Comparison of ENCODE assay signal across 21 cellular contexts in the genomic region with DNA sequence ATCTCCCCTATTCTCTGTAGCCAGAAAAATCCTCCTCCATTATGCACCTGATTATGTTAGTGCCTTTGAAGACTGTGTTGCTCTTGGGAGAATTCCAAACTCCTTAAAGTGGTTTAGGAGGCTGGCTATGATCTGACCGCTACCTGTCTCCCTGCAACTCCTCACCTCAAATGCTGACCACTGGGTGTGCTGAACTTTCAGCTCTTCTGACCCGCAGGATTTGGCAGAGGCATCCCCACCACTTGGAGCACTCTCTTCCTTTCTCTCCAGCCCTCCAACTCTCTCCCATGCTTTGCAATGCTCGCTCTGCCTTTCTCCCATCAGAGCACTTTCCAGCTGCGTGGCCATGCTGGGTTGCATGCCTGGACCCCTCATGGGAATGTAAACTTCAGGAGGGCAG.
DNase-seq lines count a peak whose midpoint lies in the region; ATAC-seq and TF ChIP-seq lines count a peak whose summit lies in the region.
"Had no signal": no experiment of that assay in that cellular context is flagged by ENCODE, and none has a peak within 500 bp of the region (broad histone marks: within the 10 kb centered on the region; RNA-seq: fewer than 3 reads in every experiment).

No MANE protein-coding gene starts in this region.

- TF ChIP-seq RAD21 in IMR-90 (IDR thresholded peaks at IDR 0.05; ENCODE audit: low read length), result no peak

- no peak overlapping the region for H2AK9ac ChIP-seq in IMR-90 (replicated peaks; ENCODE audit: low read depth, low read length, poor library complexity)

- H3K56ac ChIP-seq in IMR-90 (ENCODE audit: extremely low read depth, insufficient read depth, low read length), result no peak overlapping the region

- no peak overlapping the region for H2BK5ac ChIP-seq in IMR-90 (ENCODE audit: low read depth, low read length, poor library complexity, severe bottlenecking)

- H3K27me3 ChIP-seq in Caco-2 (replicated peaks; ENCODE audit: control insufficient read depth, insufficient read depth, low read length) (no peaks in the 10 kb centered on the region), IMR-90 (ENCODE audit: control insufficient read depth, insufficient read depth, low read length) (no peaks in the 10 kb centered on the region), stomach smooth muscle (ENCODE audit: control insufficient read depth in 1 of 2, insufficient read depth in 2 of 2, low read length in 2 of 2) (no peaks in the 10 kb centered on the region)
- H3K27me3 ChIP-seq: BLaER1, Peyer's patch had no signal

- BruUV-seq in Caco-2 (replicated peaks; lab: Mats Ljungman, UMichigan) (no TSS peak), IMR-90 (replicated peaks; lab: Mats Ljungman, UMichigan) (no TSS peak)

- no peak overlapping the region for H3K23ac ChIP-seq in IMR-90 (ENCODE audit: low read depth, low read length)

- peaks cover 38% of the 10 kb centered on the region for H3K9me1 ChIP-seq in IMR-90 (ENCODE audit: insufficient read depth, low read length)

- no peak overlapping the region for H3K18ac ChIP-seq in IMR-90 (ENCODE audit: low read depth, low read length)

- intact Hi-C loops in Caco-2 (cut with micrococcal nuclease; ENCODE audit: unreplicated experiment) (loop anchor here (2.0 to 5.0 kb wide), 3 partner anchors 44 to 806 kb away; partner anchors contain the start of gene ZMIZ1), IMR-90 (cut with micrococcal nuclease) (no loop called here)

- peak overlapping the region; percentile 98 for H2BK120ac ChIP-seq in IMR-90 (ENCODE audit: low read depth, low read length)

- 90% methylated on average over 2 of the region's 4 CpGs; no CpG with 5 or more reads in 1 of the 2 experiments for WGBS in IMR-90 (ENCODE audit: extremely low coverage in 2 of 2, insufficient read length in 1 of 2), 2 experiments

- H3K36me3 ChIP-seq in Caco-2 (ENCODE audit: control insufficient read depth, insufficient read depth, low read length) (no peaks in the 10 kb centered on the region), IMR-90 (ENCODE audit: control insufficient read depth, insufficient read depth, low read length) (no peaks in the 10 kb centered on the region), stomach smooth muscle (ENCODE audit: control insufficient read depth in 2 of 2, insufficient read depth in 2 of 2, low read length in 2 of 2) (no peaks in the 10 kb centered on the region)
- H3K36me3 ChIP-seq: BLaER1, Peyer's patch had no signal

- H3K36me3 Mint-ChIP-seq in Caco-2 (ENCODE audit: insufficient read depth, unreplicated experiment), result peaks cover 8% of the 10 kb centered on the region
- H3K36me3 Mint-ChIP-seq in mesothelial cell of epicardium, result no peaks in the 10 kb centered on the region
- no peaks in the 10 kb centered on the region for H3K36me3 Mint-ChIP-seq in glutamatergic neuron (ENCODE audit: unreplicated experiment)
- H3K36me3 Mint-ChIP-seq: IgD-negative memory B cell had no signal

- H3K27ac ChIP-seq in IMR-90 (ENCODE audit: insufficient read depth, low read length) (no peak overlapping the region), stomach smooth muscle (ENCODE audit: low read length) (peak overlapping the region; percentile 62)
- H3K27ac ChIP-seq: BLaER1, KMS-11, Peyer's patch had no signal

- DNase-seq in Caco-2 (no peak), IMR-90 (no peak), mesothelial cell of epicardium (ENCODE audit: low spot score in 2 of 2, unreplicated experiment in 2 of 2) (no peak), glutamatergic neuron (no peak)
- DNase-seq: CD4-positive, alpha-beta T cell; DMS53; NCI-H1048; NCI-H1417; NCI-H1694 treated with DMSO at 0.1 percent for 48 hours; NCI-H2081; NCI-H2227 treated with DMSO at 0.1 percent for 48 hours; NCI-H526 treated with DMSO at 0.1 percent for 48 hours; OCI-M1; Peyer's patch; SHP77 treated with DMSO at 0.1 percent for 48 hours had no signal

- TF ChIP-seq CTCF in Caco-2 (IDR thresholded peaks at IDR 0.05; ENCODE audit: insufficient read depth in 1 of 2, low read depth in 1 of 2, low read length in 1 of 2, severe bottlenecking in 1 of 2, unreplicated experiment in 1 of 2) (no peak), IMR-90 (conservative IDR thresholded peaks at IDR 0.05; ENCODE audit: low read depth, low read length) (no peak), mesothelial cell of epicardium (IDR thresholded peaks at IDR 0.05; ENCODE audit: unreplicated experiment) (no peak), glutamatergic neuron (IDR thresholded peaks at IDR 0.05; ENCODE audit: partially characterized antibody, unreplicated experiment) (no peak)

- no peaks in the 10 kb centered on the region for H3K9me3 Mint-ChIP-seq in Caco-2 (ENCODE audit: unreplicated experiment)
- no peaks in the 10 kb centered on the region for H3K9me3 Mint-ChIP-seq in mesothelial cell of epicardium
- H3K9me3 Mint-ChIP-seq in glutamatergic neuron (ENCODE audit: unreplicated experiment), result no peaks in the 10 kb centered on the region
- H3K9me3 Mint-ChIP-seq: CD4-positive, alpha-beta T cell; IgD-negative memory B cell had no signal

- H3K27ac Mint-ChIP-seq in Caco-2 (ENCODE audit: unreplicated experiment) (peak overlapping the region; percentile 5), mesothelial cell of epicardium (peak overlapping the region; percentile 75), glutamatergic neuron (ENCODE audit: unreplicated experiment) (no peak overlapping the region)
- H3K27ac Mint-ChIP-seq: CD4-positive, alpha-beta T cell had no signal

- peak overlapping the region; percentile 94 for H4K91ac ChIP-seq in IMR-90 (ENCODE audit: insufficient read depth, low read depth, low read length)

- H3K4me3 Mint-ChIP-seq in Caco-2 (ENCODE audit: unreplicated experiment), result no peak overlapping the region
- no peak overlapping the region for H3K4me3 Mint-ChIP-seq in mesothelial cell of epicardium
- H3K4me3 Mint-ChIP-seq in glutamatergic neuron (ENCODE audit: unreplicated experiment), result no peak overlapping the region
- H3K4me3 Mint-ChIP-seq: CD4-positive, alpha-beta T cell had no signal

- H3K9me3 ChIP-seq in Caco-2 (no peaks in the 10 kb centered on the region), IMR-90 (ENCODE audit: control insufficient read depth, insufficient read depth, low read length) (no peaks in the 10 kb centered on the region), stomach smooth muscle (ENCODE audit: control insufficient read depth in 2 of 2, low read length in 2 of 2) (no peaks in the 10 kb centered on the region)
- H3K9me3 ChIP-seq: BLaER1, Peyer's patch had no signal

- H2BK15ac ChIP-seq in IMR-90 (ENCODE audit: low read depth, low read length), result peak overlapping the region; percentile 79; the same call in 1 of the 3 replicates

- ATAC-seq in IMR-90 (ENCODE audit: low read depth), result no peak
- no peak for ATAC-seq in HG02642 (IDR thresholded peaks at IDR 0.05; ENCODE audit: poor library complexity, unreplicated experiment)
- no peak for ATAC-seq in HG02623 (IDR thresholded peaks at IDR 0.05; ENCODE audit: unreplicated experiment)

- no peak for TF ChIP-seq POLR2A in IMR-90 (IDR thresholded peaks at IDR 0.05; ENCODE audit: low read depth, low read length)

- peak overlapping the region in 1 of 2 experiments; percentile 0; a peak in 1 of 4 replicates for H4K8ac ChIP-seq in IMR-90 (ENCODE audit: low read depth in 2 of 2, low read length in 2 of 2)

- no peak overlapping the region for H3K9ac ChIP-seq in IMR-90 (ENCODE audit: low read depth, low read length)
- H3K9ac ChIP-seq in stomach smooth muscle (ENCODE audit: low read length in 2 of 2), result no peak overlapping the region
- H3K9ac ChIP-seq: BLaER1, KMS-11 had no signal

- peak overlapping the region; percentile 84 for H2BK20ac ChIP-seq in IMR-90 (ENCODE audit: low read depth, low read length)

- H2AFZ ChIP-seq in IMR-90 (replicated peaks; ENCODE audit: low read length, poor library complexity), result no peak overlapping the region

- peak overlapping the region; percentile 5; the same call in 1 of the 2 replicates for H3K14ac ChIP-seq in IMR-90 (replicated peaks; ENCODE audit: low read depth, low read length)

- CTCF ChIA-PET in Caco-2 (lab: Charles Lee) (interaction anchor here (1.0 to 1.8 kb wide), 3 partner anchors 10 to 712 kb away, joined by 3 to 19 read pairs (median 3); no protein-coding TSS in a partner anchor), IMR-90 (lab: Yijun Ruan, JAX) (no interaction called here)

- H3K4me2 ChIP-seq in IMR-90 (ENCODE audit: low read depth, low read length), result no peak overlapping the region
- H3K4me2 ChIP-seq: BLaER1, KMS-11 had no signal

- peaks cover 34% of the 10 kb centered on the region for H3K4me1 ChIP-seq in Caco-2
- H3K4me1 ChIP-seq in IMR-90 (ENCODE audit: control insufficient read depth, insufficient read depth, low read length), result peaks cover 26% of the 10 kb centered on the region
- peaks cover 5% of the 10 kb centered on the region for H3K4me1 ChIP-seq in stomach smooth muscle (ENCODE audit: control insufficient read depth, insufficient read depth, low read length)
- H3K4me1 ChIP-seq: Peyer's patch had no signal

- H3K27me3 Mint-ChIP-seq in Caco-2 (ENCODE audit: insufficient read depth, unreplicated experiment), result no peaks in the 10 kb centered on the region
- no peaks in the 10 kb centered on the region for H3K27me3 Mint-ChIP-seq in mesothelial cell of epicardium (ENCODE audit: low read depth)
- peaks cover 16% of the 10 kb centered on the region for H3K27me3 Mint-ChIP-seq in glutamatergic neuron (ENCODE audit: unreplicated experiment)
- H3K27me3 Mint-ChIP-seq: CD4-positive, alpha-beta T cell had no signal

- no peak overlapping the region for H4K5ac ChIP-seq in IMR-90 (ENCODE audit: low read depth, low read length)

- H3K4me1 Mint-ChIP-seq in Caco-2 (ENCODE audit: low read depth, unreplicated experiment) (peaks cover 39% of the 10 kb centered on the region), mesothelial cell of epicardium (peaks cover 42% of the 10 kb centered on the region), glutamatergic neuron (ENCODE audit: low read depth, unreplicated experiment) (peaks cover 6% of the 10 kb centered on the region)
- H3K4me1 Mint-ChIP-seq: IgD-negative memory B cell had no signal

- no peak overlapping the region for H3K4me3 ChIP-seq in Caco-2 (ENCODE audit: low read depth, low read length)
- no peak overlapping the region for H3K4me3 ChIP-seq in IMR-90 (ENCODE audit: insufficient read depth, low read depth, low read length)
- H3K4me3 ChIP-seq in stomach smooth muscle (ENCODE audit: low read length in 2 of 2), result no peak overlapping the region
- H3K4me3 ChIP-seq: BLaER1, Peyer's patch had no signal

- H2AK5ac ChIP-seq in IMR-90 (ENCODE audit: low read depth, low read length), result peak overlapping the region; percentile 46

- no peaks in the 10 kb centered on the region for H4K20me1 ChIP-seq in IMR-90 (ENCODE audit: insufficient read depth, low read length)
- H4K20me1 ChIP-seq: BLaER1 had no signal

- peaks cover 0 to 20% of the 10 kb centered on the region in 2 experiments; a peak in 1 of 4 replicates for H3K79me1 ChIP-seq in IMR-90 (ENCODE audit: low read depth in 1 of 2, low read length in 2 of 2)

- in situ Hi-C loops in IMR-90 (cut with MboI; ENCODE audit: low sequenced_read_pairs), result no loop called here

- H3K4ac ChIP-seq in IMR-90 (ENCODE audit: low read depth, low read length), result peak overlapping the region; percentile 59

- POLR2A ChIA-PET in Caco-2 (lab: Charles Lee) (no interaction called here), IMR-90 (lab: Charles Lee; ENCODE audit: unreplicated experiment) (no interaction called here)

- dilution Hi-C loops in IMR-90 (cut with HindIII; ENCODE audit: low sequenced_read_pairs, unreplicated experiment), result no loop called here
